8 cellular contexts compared by ENCODE assay signal in the genomic region with DNA sequence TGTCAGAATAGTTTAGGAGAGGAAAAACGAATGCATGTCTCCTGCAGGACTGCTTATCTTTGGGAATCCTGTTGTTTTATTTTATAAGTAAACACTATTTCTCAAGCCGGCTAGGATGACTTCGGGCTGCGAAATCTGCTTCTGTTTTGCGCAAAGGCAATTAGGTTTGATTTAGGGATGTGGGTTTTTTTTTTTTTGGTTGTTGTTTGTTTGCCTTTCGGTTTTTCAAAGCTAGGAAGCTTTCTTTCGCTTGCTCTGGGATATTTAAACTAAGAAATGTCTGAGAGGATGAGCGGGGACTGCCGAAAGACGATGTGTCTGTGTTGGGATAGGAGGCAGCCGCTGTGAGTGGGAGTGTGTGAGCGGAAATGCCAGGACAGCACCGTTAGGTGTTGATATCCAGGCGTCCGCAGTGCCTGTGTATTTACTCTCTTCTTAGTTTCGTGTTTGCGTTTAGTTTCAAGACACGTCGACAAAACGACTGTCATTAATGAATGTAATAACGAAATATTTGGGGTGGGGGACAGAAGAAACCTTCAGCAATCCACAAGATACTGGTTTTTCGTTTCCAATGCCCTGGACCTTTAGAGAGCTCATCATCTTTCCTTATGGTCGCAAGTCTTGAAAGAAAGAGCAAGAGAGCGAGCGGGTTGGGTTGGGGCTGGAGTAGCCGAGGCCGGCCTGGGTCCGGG. TPM values are rescaled to one million over a fixed set of nuclear protein-coding genes. Genes with fewer than 3 reads are reported as not detected.
A peak's percentile ranks its signal among the peaks of the same experiment; 100 is the strongest.
DNase-seq lines count a peak whose midpoint lies in the region; ATAC-seq, FAIRE-seq and TF ChIP-seq lines count a peak whose summit lies in the region.

No MANE protein-coding gene starts in this region.

- TF ChIP-seq CTCF in astrocyte of the spinal cord (IDR thresholded peaks at IDR 0.05; ENCODE audit: low read depth, low read length): no peak
- TF ChIP-seq CTCF in neural crest cell (conservative IDR thresholded peaks at IDR 0.05): no peak

- H3K4me3 Mint-ChIP-seq in neural crest cell: peak overlapping the region; percentile 65

- peaks cover 95% of the 10 kb centered on the region for H3K27me3 Mint-ChIP-seq in neural crest cell (ENCODE audit: low read depth)

- FAIRE-seq in RCC 7860 (lab: Jason Lieb, UNC): no peak

- H3K4me3 ChIP-seq in astrocyte of the spinal cord (ENCODE audit: low read depth, low read length): no peak overlapping the region

- no peak for ATAC-seq in GM19035 (IDR thresholded peaks at IDR 0.05; ENCODE audit: unreplicated experiment)

- peaks cover 44% of the 10 kb centered on the region for H3K4me1 Mint-ChIP-seq in neural crest cell

- DNase-seq in ELR (ENCODE audit: low read depth) (peak; percentile 79), LHCN-M2 (ENCODE audit: low read depth) (peak; percentile 52), astrocyte of the spinal cord (ENCODE audit: low read depth, low spot score) (peak; percentile 40), neural crest cell (ENCODE audit: low read depth, low spot score) (peak; percentile 16), RCC 7860 (ENCODE audit: low spot score) (no peak), ecto neural progenitor cell (ENCODE audit: low spot score) (no peak), D341Med (ENCODE audit: low spot score) (no peak)

- in situ Hi-C loops in astrocyte of the spinal cord (cut with HindIII; ENCODE audit: low sequenced_read_pairs): no loop called here

- no peak overlapping the region for H3K27ac Mint-ChIP-seq in neural crest cell (ENCODE audit: unreplicated experiment)

- H3K36me3 Mint-ChIP-seq in neural crest cell (ENCODE audit: low read depth): peaks cover 3% of the 10 kb centered on the region

- no peaks in the 10 kb centered on the region for H3K9me3 Mint-ChIP-seq in neural crest cell

RNA-seq across cellular contexts. Expression of a gene that starts 0.6 kb away (rescaled TPM):
- total RNA-seq in LHCN-M2 (2014; rRNA removed) (3.0 and 4.1 TPM in 2 replicates), neural crest cell (0.25 TPM in 1 of 2 replicates, not detected in the other)
- polyA plus RNA-seq in LHCN-M2 (2012): 2.2 TPM

RNA-seq across cellular contexts. Expression of a gene that starts 25.9 kb away (rescaled TPM):
- total RNA-seq in LHCN-M2 (2014; rRNA removed) (72.8 and 76.8 TPM in 2 replicates), neural crest cell (109 and 119 TPM in 2 replicates)
- 121 TPM for polyA plus RNA-seq in LHCN-M2 (2012)

Comparison
In these comparisons a context has a peak if more than half of its experiments do, and no peak if none do; other contexts are left out.
1. DNase-seq: peak in ELR (single experiment), LHCN-M2 (single experiment), astrocyte of the spinal cord (single experiment) and neural crest cell (single experiment); none in RCC 7860 (single experiment), ecto neural progenitor cell (single experiment) and D341Med (single experiment).